9 cellular contexts compared by ENCODE assay signal in the genomic region with DNA sequence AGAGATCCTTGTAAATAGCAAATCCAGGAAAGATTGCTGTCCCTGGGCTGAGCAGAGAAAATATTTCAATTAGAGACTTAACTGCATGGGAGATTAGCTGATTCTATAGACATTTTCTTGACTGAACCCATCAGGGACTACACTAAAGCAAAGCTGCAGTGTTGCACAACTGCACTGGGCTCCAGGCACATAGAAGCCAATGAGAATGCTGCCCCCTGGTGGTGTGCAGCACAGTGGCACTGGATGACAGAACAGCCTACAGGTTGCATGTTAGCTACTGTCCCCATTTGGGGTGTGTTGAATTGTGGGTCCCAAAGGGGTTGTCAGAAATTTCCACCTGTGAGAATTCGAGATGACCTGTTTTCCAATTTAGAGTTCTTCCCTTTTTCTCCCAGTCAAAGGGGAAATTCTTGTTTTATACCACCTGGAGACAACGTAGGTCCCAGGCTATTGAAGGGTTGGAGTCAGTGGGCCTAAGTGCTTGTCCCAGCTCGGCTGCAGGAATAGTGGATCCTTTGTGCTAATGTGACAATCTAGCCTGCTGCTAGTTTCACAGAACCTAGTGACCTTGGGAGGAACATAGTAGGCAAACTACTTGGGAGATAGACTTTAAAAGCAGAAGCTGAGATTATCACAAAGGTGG.
DNase-seq lines count a peak whose midpoint lies in the region; ATAC-seq and TF ChIP-seq lines count a peak whose summit lies in the region.
"Had no signal": no experiment of that assay in that cellular context is flagged by ENCODE, and none has a peak within 500 bp of the region (broad histone marks: within the 10 kb centered on the region; RNA-seq: fewer than 3 reads in every experiment).

No MANE protein-coding gene starts in this region.

- WGBS in esophagus muscularis mucosa = 52% methylated on average over 3 of the region's 3 CpGs
- 50 to 62% methylated on average over 3 of the region's 3 CpGs for WGBS in upper lobe of left lung, 2 donors

- intact Hi-C loops in esophagus muscularis mucosa (cut with DNase I) = no loop called here

- TF ChIP-seq CTCF in AG10803 (conservative IDR thresholded peaks at IDR 0.05; ENCODE audit: low read length) (peak; percentile 67), esophagus muscularis mucosa (IDR thresholded peaks at IDR 0.05) (peak; percentile 44 to 58 (median 46)), neural cell (IDR thresholded peaks at IDR 0.05; ENCODE audit: poor library complexity, severe bottlenecking) (peak; percentile 78), upper lobe of left lung (IDR thresholded peaks at IDR 0.05) (peak; percentile 48 to 71 (median 60))

- H3K36me3 ChIP-seq in esophagus muscularis mucosa (no peaks in the 10 kb centered on the region), neural cell (ENCODE audit: insufficient read depth, low read length) (no peaks in the 10 kb centered on the region), upper lobe of left lung (no peaks in the 10 kb centered on the region)
- H3K36me3 ChIP-seq: neutrophil had no signal

- no peak overlapping the region for H3K9ac ChIP-seq in neural cell (ENCODE audit: low read length)

- no peak overlapping the region for H2AFZ ChIP-seq in neural cell (ENCODE audit: low read depth, low read length)

- H3K4me2 ChIP-seq in neural cell (ENCODE audit: low read length) = no peak overlapping the region

- no peaks in the 10 kb centered on the region for H3K9me3 ChIP-seq in esophagus muscularis mucosa
- H3K9me3 ChIP-seq in neural cell (ENCODE audit: low read length) = no peaks in the 10 kb centered on the region
- H3K9me3 ChIP-seq in upper lobe of left lung = no peaks in the 10 kb centered on the region
- H3K9me3 ChIP-seq: neutrophil had no signal

- H3K9me2 ChIP-seq in neural cell (ENCODE audit: insufficient read depth, low read length) = no peaks in the 10 kb centered on the region

- no peak overlapping the region for H3K27ac ChIP-seq in esophagus muscularis mucosa (replicated peaks in 1 of 4)
- H3K27ac ChIP-seq in neural cell (ENCODE audit: low read length) = no peak overlapping the region
- no peak overlapping the region for H3K27ac ChIP-seq in upper lobe of left lung
- H3K27ac ChIP-seq: neutrophil had no signal

- no peaks in the 10 kb centered on the region for H4K20me1 ChIP-seq in neural cell (ENCODE audit: insufficient read depth)

- TF ChIP-seq POLR2A in esophagus muscularis mucosa (IDR thresholded peaks at IDR 0.05; ENCODE audit: low read depth) (no peak), upper lobe of left lung (IDR thresholded peaks at IDR 0.05) (no peak)

- no peaks in the 10 kb centered on the region for H3F3A ChIP-seq in neural cell (ENCODE audit: insufficient read depth, low read length, poor library complexity, severe bottlenecking)

- TF ChIP-seq RAD21 in neural cell (conservative IDR thresholded peaks at IDR 0.05) = peak; percentile 74

- H3K79me2 ChIP-seq in neural cell (replicated peaks; ENCODE audit: insufficient read depth, low read length) = no peaks in the 10 kb centered on the region

- H3K27me3 ChIP-seq in esophagus muscularis mucosa (peaks cover 0 to 6% (median 0%) of the 10 kb centered on the region in 4 donors), neural cell (ENCODE audit: insufficient read depth, low read depth, low read length) (no peaks in the 10 kb centered on the region), upper lobe of left lung (no peaks in the 10 kb centered on the region)
- H3K27me3 ChIP-seq: neutrophil had no signal

- TF ChIP-seq EP300 in esophagus muscularis mucosa (IDR thresholded peaks at IDR 0.05) (no peak), neural cell (conservative IDR thresholded peaks at IDR 0.05; ENCODE audit: poor library complexity, severe bottlenecking) (no peak), upper lobe of left lung (IDR thresholded peaks at IDR 0.05) (no peak)

- DNase-seq in AG10803 (ENCODE audit: low read depth) (peak; percentile 54), NCI-H226 (peak; percentile 45), esophagus muscularis mucosa (ENCODE audit: extremely low spot score) (no peak), upper lobe of left lung (peak in 1 of 2 donors; percentile 64), KG1 (lab: John Stamatoyannopoulos, UW) (no peak)
- peak; percentile 3 to 5 for DNase-seq in activated CD4-positive, alpha-beta T cell treated with anti-CD3 and anti-CD28 coated beads, Interleukin-2, amount 50 U/mL, for 4 hours

- H3K4me3 ChIP-seq in AG10803 (ENCODE audit: low read length) (no peak overlapping the region), esophagus muscularis mucosa (no peak overlapping the region), neural cell (ENCODE audit: low read length) (no peak overlapping the region), upper lobe of left lung (no peak overlapping the region)

- peak; percentile 49 for ATAC-seq in GM19351 (IDR thresholded peaks at IDR 0.05; ENCODE audit: unreplicated experiment)
- peak; percentile 63 to 75 for ATAC-seq in upper lobe of left lung (ENCODE audit: low FRiP score in 2 of 2)

- H3K4me1 ChIP-seq in esophagus muscularis mucosa = no peaks in the 10 kb centered on the region
- no peaks in the 10 kb centered on the region for H3K4me1 ChIP-seq in upper lobe of left lung

TF ChIP-seq in neural cell, 6 proteins besides CTCF, POLR2A, EP300 and RAD21:
- TF ChIP-seq MXI1 (conservative IDR thresholded peaks at IDR 0.05; ENCODE audit: poor library complexity, severe bottlenecking) (no peak), SMC3 (conservative IDR thresholded peaks at IDR 0.05; ENCODE audit: poor library complexity) (peak; percentile 83)

Comparison
In these comparisons a context has a peak if more than half of its experiments do, and no peak if none do; other contexts are left out.
1. DNase-seq: peak in AG10803 (single experiment), NCI-H226 (single experiment) and activated CD4-positive, alpha-beta T cell treated with anti-CD3 and anti-CD28 coated beads, Interleukin-2, amount 50 U/mL, for 4 hours (2 of 2); none in esophagus muscularis mucosa (single experiment) and KG1 (single experiment).
2. Peak in every context shown above with its lines, with median percentiles within 50 percentile points of each other: CTCF ChIP-seq.